In genomic region chr17:10243905-10244844, GRCh38 we compare ENCODE assay signal across 20 cellular contexts. TPM values are rescaled to one million over a fixed set of nuclear protein-coding genes. Genes with fewer than 3 reads are reported as not detected.
DNase-seq lines count a peak whose midpoint lies in the region; ATAC-seq and TF ChIP-seq lines count a peak whose summit lies in the region.
"Had no signal": no experiment of that assay in that cellular context is flagged by ENCODE, and none has a peak within 500 bp of the region (broad histone marks: within the 10 kb centered on the region; RNA-seq: fewer than 3 reads in every experiment).

No MANE protein-coding gene starts in this region.

- ATAC-seq in heart left ventricle (peak in 3 of 4 donors; percentile 37 to 88 (median 70)), GM18868 (IDR thresholded peaks at IDR 0.05; ENCODE audit: unreplicated experiment) (no peak), GM19328 (IDR thresholded peaks at IDR 0.05; ENCODE audit: unreplicated experiment) (no peak)
- ATAC-seq: T-helper 17 cell had no signal

- no peaks in the 10 kb centered on the region for H3K4me1 ChIP-seq in heart left ventricle
- H3K4me1 ChIP-seq: Caco-2 had no signal

- 56 to 68% (median 58%) methylated on average over 11 to 12 of the region's 12 CpGs for WGBS in heart left ventricle, 4 donors

- no peaks in the 10 kb centered on the region for H3K36me3 ChIP-seq in heart left ventricle
- H3K36me3 ChIP-seq: tibial nerve had no signal

- intact Hi-C loops in heart left ventricle (cut with DNase I): loop anchor here in 1 of 10 donors (10.0 kb wide), 1 partner anchor 71 kb away; no protein-coding TSS in a partner anchor
- intact Hi-C loops in cardiac septum (cut with DNase I): no loop called here

- no peak overlapping the region for H3K4me3 ChIP-seq in heart left ventricle
- no peak overlapping the region for H3K4me3 ChIP-seq in fibroblast of mammary gland (ENCODE audit: control insufficient read depth, low read depth, low read length)
- H3K4me3 ChIP-seq: tibial nerve had no signal

- no peak for TF ChIP-seq POLR2A in heart left ventricle (IDR thresholded peaks at IDR 0.05)

- DNase-seq in heart left ventricle: peak in 2 of 5 donors; percentile 27 to 33
- DNase-seq in cardiac septum (ENCODE audit: low spot score): no peak
- DNase-seq in fibroblast of mammary gland (ENCODE audit: low read depth): peak; percentile 89
- peak; percentile 5 for DNase-seq in middle frontal gyrus (ENCODE audit: extremely low spot score, low spot score)
- DNase-seq in NCI-H446 (lab: John Stamatoyannopoulos, UW): no peak
- DNase-seq in germinal center (ENCODE audit: low spot score): no peak
- DNase-seq: ACHN; activated CD4-positive, CD25-positive, alpha-beta regulatory T cell; activated naive CD4-positive, alpha-beta T cell treated with Interleukin-2 at 50 U/mL for 16 hours; Caco-2; HCEC 1CT; KBM-7; NCI-H1436 treated with DMSO at 0.1 percent for 48 hours; NCI-H510A treated with DMSO at 0.1 percent for 48 hours; stimulated activated CD4-positive, alpha-beta T cell treated with anti-CD3 and anti-CD28 coated beads, Interleukin-2, amount 100 ng/mL, for 24 hours; T-helper 17 cell had no signal

- H3K27me3 ChIP-seq in heart left ventricle: peaks cover 0 to 3% (median 0%) of the 10 kb centered on the region in 9 donors
- H3K27me3 ChIP-seq: tibial nerve had no signal

- no peak for TF ChIP-seq CTCF in heart left ventricle (IDR thresholded peaks at IDR 0.05)
- TF ChIP-seq CTCF in fibroblast of mammary gland (conservative IDR thresholded peaks at IDR 0.05; ENCODE audit: control insufficient read depth, insufficient read depth, low read depth, low read length): no peak

- H3K9me3 ChIP-seq in heart left ventricle: no peaks in the 10 kb centered on the region
- H3K9me3 ChIP-seq: Caco-2, tibial nerve had no signal

- H3K27ac ChIP-seq in heart left ventricle: no peak overlapping the region
- H3K27ac ChIP-seq: tibial nerve had no signal

RNA-seq across cellular contexts. Expression of gene GAS7, which starts 45.8 kb away (rescaled TPM):
- total RNA-seq in heart left ventricle (10 to 100 TPM; 34.5 to 86.5 (median 65.4) TPM), cardiac septum (75.9 TPM)
- polyA plus RNA-seq in heart left ventricle: 10 to 100 TPM; 19.4 to 52.2 TPM
- total RNA-seq: pulmonary artery endothelial cell had no signal

Comparison
In these comparisons a context has a peak if more than half of its experiments do, and no peak if none do; other contexts are left out.
1. ATAC-seq: peak in heart left ventricle (3 of 4); none in GM18868 (single experiment) and GM19328 (single experiment).
2. DNase-seq: peak in fibroblast of mammary gland (single experiment) and middle frontal gyrus (single experiment); none in cardiac septum (single experiment), NCI-H446 (0 of 2) and germinal center (single experiment).